ENCODE assay signal across 8 cellular contexts in the genomic region with DNA sequence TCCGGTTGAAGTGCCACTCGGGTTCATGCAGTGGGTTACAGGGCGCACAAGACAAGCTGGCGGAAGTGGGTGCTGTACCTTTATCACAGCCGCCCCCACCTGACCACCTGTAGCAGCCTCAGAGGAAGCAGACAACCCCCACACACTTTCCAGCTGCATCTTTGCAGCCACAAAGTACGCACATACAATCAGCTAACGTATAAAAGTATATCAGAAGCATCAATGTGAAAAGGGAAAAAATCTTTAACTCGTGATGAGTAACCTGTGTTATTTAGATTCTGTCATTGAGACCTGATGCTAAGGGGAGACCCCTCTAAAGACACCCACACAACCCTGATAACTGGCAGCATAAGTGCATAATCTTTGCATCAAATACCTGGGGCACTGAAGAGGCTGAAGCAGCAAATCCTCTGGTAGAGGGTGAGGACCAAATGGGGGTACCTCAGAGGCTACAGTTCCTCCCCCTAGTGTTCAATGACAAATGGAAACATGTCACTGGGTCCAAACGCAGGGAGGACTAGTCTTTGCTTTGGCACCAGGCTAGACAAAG. TPM values are rescaled to one million over a fixed set of nuclear protein-coding genes. Genes with fewer than 3 reads are reported as not detected.
DNase-seq lines count a peak whose midpoint lies in the region; ATAC-seq and TF ChIP-seq lines count a peak whose summit lies in the region.

No MANE protein-coding gene starts in this region.

- BruUV-seq in PC-9 (replicated peaks; lab: Mats Ljungman, UMichigan): no TSS peak

- no peaks in the 10 kb centered on the region for H3K79me2 ChIP-seq in PC-9 (ENCODE audit: low read depth)

- no peak for TF ChIP-seq POLR2A in sigmoid colon (IDR thresholded peaks at IDR 0.05)

- H3K36me3 ChIP-seq in PC-9 (ENCODE audit: low read depth): no peaks in the 10 kb centered on the region
- no peaks in the 10 kb centered on the region for H3K36me3 ChIP-seq in sigmoid colon

- H4K20me1 ChIP-seq in PC-9 (ENCODE audit: insufficient read depth): no peaks in the 10 kb centered on the region

- POLR2A ChIA-PET in PC-9 (lab: Charles Lee; ENCODE audit: unreplicated experiment): no interaction called here

- DNase-seq in activated CD4-positive, alpha-beta T cell treated with anti-CD3 and anti-CD28 coated beads for 48 hours: peak; percentile 94
- peak; percentile 83 for DNase-seq in effector CD8-positive, alpha-beta T cell (lab: John Stamatoyannopoulos, UW)
- peak; percentile 73 to 93 (median 80) for DNase-seq in stimulated activated CD4-positive, alpha-beta T cell treated with anti-CD3 and anti-CD28 coated beads, TNF-alpha, amount 100 ng/mL, for 48 hours (ENCODE audit: low read depth in 3 of 3)
- DNase-seq in PC-9 (no peak), HPDE6-E6E7 (ENCODE audit: extremely low spot score) (no peak), sigmoid colon (no peak)

- no peaks in the 10 kb centered on the region for H3F3A ChIP-seq in PC-9 (ENCODE audit: insufficient read depth, low read depth)

- no peak for TF ChIP-seq CTCF in PC-9 (conservative IDR thresholded peaks at IDR 0.05)
- TF ChIP-seq CTCF in sigmoid colon (IDR thresholded peaks at IDR 0.05): no peak

- no peak overlapping the region for H3K4me2 ChIP-seq in PC-9

- H3K4me1 ChIP-seq in PC-9 (replicated peaks; ENCODE audit: insufficient read depth) (no peaks in the 10 kb centered on the region), sigmoid colon (peaks cover 0 to 7% (median 0%) of the 10 kb centered on the region in 4 donors)

- no peak overlapping the region for H2AFZ ChIP-seq in PC-9

- ATAC-seq in GM18909 (IDR thresholded peaks at IDR 0.05; ENCODE audit: poor library complexity, unreplicated experiment): peak; percentile 63
- ATAC-seq in HG02938 (IDR thresholded peaks at IDR 0.05; ENCODE audit: unreplicated experiment): no peak

- H3K9me3 ChIP-seq in PC-9 (ENCODE audit: insufficient read depth, low read depth) (no peaks in the 10 kb centered on the region), sigmoid colon (no peaks in the 10 kb centered on the region)

- TF ChIP-seq EP300 in sigmoid colon (IDR thresholded peaks at IDR 0.05): no peak

- CTCF ChIA-PET in PC-9 (lab: Charles Lee): interaction anchor here (0.6 to 0.7 kb wide), 2 partner anchors 10 to 675 kb away, joined by 3 read pairs; no protein-coding TSS in a partner anchor

- intact Hi-C loops in PC-9 (cut with micrococcal nuclease; ENCODE audit: unreplicated experiment) (no loop called here), sigmoid colon (cut with DNase I) (no loop called here)

- H3K27me3 ChIP-seq in PC-9 (ENCODE audit: insufficient read depth, low read depth) (no peaks in the 10 kb centered on the region), sigmoid colon (no peaks in the 10 kb centered on the region)

- H3K27ac ChIP-seq in PC-9 (no peak overlapping the region), sigmoid colon (no peak overlapping the region)

- H3K4me3 ChIP-seq in PC-9 (no peak overlapping the region), sigmoid colon (no peak overlapping the region)

- 49 to 50% methylated on average over 9 of the region's 9 CpGs for WGBS in sigmoid colon, 2 donors

- no peaks in the 10 kb centered on the region for H3K9me2 ChIP-seq in PC-9 (ENCODE audit: insufficient read depth)

RNA-seq across cellular contexts. Expression of a gene that starts 22.1 kb away (rescaled TPM):
- total RNA-seq in PC-9 (2021) (2.3 and 4.2 TPM in 2 replicates), sigmoid colon (1 to 10 TPM; 1.1 to 4.6 (median 2.1) TPM)
- polyA plus RNA-seq in sigmoid colon: 1 to 10 TPM in 1 of 3 donors, under 1 TPM in 2; under 0.01 to 5.6 (median 0.23) TPM

Comparison
In these comparisons a context has a peak if more than half of its experiments do, and no peak if none do; other contexts are left out.
1. DNase-seq: peak in activated CD4-positive, alpha-beta T cell treated with anti-CD3 and anti-CD28 coated beads for 48 hours (single experiment), effector CD8-positive, alpha-beta T cell (single experiment) and stimulated activated CD4-positive, alpha-beta T cell treated with anti-CD3 and anti-CD28 coated beads, TNF-alpha, amount 100 ng/mL, for 48 hours (3 of 3); none in PC-9 (0 of 2), HPDE6-E6E7 (single experiment) and sigmoid colon (single experiment).